In the genomic region with DNA sequence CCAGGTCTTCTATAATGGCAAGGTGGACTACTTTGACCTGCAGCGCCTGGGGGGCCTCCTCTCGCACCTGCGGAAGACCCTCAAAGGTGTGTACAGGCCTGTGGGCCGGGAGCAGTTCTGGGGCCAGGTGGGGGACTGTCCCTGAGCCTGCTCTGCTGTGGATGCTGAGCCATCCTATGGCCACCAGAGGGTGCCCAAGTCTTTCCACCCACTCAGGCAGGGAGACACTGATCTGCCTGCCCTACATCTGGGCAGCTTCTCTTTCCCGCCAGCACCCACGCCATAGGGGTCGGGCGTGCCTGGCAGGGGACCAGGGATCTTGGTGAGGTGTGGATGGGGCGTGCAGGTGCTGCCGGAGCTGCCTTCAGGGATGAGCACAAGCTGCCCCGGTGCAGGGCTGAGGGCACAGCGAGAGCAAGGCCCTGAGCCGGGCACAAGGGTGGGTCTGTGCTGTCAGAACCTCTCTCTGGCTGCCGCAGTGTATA, we compare ENCODE assay signal across 1 cellular context.
A peak's percentile ranks its signal among the peaks of the same experiment; 100 is the strongest.
TF ChIP-seq lines count a peak whose summit lies in the region.

No MANE protein-coding gene starts in this region.

TF ChIP-seq in GM12878, 131 proteins besides CTCF, POLR2A, EP300 and RAD21:
- no peak for TF ChIP-seq ZNF217 (IDR thresholded peaks at IDR 0.05)
- TF ChIP-seq, protein P1, sequence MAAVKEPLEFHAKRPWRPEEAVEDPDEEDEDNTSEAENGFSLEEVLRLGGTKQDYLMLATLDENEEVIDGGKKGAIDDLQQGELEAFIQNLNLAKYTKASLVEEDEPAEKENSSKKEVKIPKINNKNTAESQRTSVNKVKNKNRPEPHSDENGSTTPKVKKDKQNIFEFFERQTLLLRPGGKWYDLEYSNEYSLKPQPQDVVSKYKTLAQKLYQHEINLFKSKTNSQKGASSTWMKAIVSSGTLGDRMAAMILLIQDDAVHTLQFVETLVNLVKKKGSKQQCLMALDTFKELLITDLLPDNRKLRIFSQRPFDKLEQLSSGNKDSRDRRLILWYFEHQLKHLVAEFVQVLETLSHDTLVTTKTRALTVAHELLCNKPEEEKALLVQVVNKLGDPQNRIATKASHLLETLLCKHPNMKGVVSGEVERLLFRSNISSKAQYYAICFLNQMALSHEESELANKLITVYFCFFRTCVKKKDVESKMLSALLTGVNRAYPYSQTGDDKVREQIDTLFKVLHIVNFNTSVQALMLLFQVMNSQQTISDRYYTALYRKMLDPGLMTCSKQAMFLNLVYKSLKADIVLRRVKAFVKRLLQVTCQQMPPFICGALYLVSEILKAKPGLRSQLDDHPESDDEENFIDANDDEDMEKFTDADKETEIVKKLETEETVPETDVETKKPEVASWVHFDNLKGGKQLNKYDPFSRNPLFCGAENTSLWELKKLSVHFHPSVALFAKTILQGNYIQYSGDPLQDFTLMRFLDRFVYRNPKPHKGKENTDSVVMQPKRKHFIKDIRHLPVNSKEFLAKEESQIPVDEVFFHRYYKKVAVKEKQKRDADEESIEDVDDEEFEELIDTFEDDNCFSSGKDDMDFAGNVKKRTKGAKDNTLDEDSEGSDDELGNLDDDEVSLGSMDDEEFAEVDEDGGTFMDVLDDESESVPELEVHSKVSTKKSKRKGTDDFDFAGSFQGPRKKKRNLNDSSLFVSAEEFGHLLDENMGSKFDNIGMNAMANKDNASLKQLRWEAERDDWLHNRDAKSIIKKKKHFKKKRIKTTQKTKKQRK (IDR thresholded peaks at IDR 0.05; ENCODE audit: low read depth, low read length), result no peak
- TF ChIP-seq FOS (IDR thresholded peaks at IDR 0.05; ENCODE audit: borderline replicate concordance, extremely low read depth, insufficient read length), result no peak
- TF ChIP-seq POU2F2 (IDR thresholded peaks at IDR 0.05; ENCODE audit: borderline replicate concordance, low read depth, low read length), result no peak
- no peak for TF ChIP-seq SMAD5 (IDR thresholded peaks at IDR 0.05; ENCODE audit: low read depth)
- TF ChIP-seq CBFB (IDR thresholded peaks at IDR 0.05; ENCODE audit: low read depth), result no peak
- TF ChIP-seq, protein P2, sequence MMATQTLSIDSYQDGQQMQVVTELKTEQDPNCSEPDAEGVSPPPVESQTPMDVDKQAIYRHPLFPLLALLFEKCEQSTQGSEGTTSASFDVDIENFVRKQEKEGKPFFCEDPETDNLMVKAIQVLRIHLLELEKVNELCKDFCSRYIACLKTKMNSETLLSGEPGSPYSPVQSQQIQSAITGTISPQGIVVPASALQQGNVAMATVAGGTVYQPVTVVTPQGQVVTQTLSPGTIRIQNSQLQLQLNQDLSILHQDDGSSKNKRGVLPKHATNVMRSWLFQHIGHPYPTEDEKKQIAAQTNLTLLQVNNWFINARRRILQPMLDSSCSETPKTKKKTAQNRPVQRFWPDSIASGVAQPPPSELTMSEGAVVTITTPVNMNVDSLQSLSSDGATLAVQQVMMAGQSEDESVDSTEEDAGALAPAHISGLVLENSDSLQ (IDR thresholded peaks at IDR 0.05), result no peak
- TF ChIP-seq TARDBP (IDR thresholded peaks at IDR 0.05; ENCODE audit: borderline replicate concordance), result no peak
- no peak for TF ChIP-seq POLR2AphosphoS2 (IDR thresholded peaks at IDR 0.05; ENCODE audit: low read depth, low read length)
- no peak for TF ChIP-seq MTA3 (IDR thresholded peaks at IDR 0.05; ENCODE audit: borderline replicate concordance, low read length)
- TF ChIP-seq, protein P3, sequence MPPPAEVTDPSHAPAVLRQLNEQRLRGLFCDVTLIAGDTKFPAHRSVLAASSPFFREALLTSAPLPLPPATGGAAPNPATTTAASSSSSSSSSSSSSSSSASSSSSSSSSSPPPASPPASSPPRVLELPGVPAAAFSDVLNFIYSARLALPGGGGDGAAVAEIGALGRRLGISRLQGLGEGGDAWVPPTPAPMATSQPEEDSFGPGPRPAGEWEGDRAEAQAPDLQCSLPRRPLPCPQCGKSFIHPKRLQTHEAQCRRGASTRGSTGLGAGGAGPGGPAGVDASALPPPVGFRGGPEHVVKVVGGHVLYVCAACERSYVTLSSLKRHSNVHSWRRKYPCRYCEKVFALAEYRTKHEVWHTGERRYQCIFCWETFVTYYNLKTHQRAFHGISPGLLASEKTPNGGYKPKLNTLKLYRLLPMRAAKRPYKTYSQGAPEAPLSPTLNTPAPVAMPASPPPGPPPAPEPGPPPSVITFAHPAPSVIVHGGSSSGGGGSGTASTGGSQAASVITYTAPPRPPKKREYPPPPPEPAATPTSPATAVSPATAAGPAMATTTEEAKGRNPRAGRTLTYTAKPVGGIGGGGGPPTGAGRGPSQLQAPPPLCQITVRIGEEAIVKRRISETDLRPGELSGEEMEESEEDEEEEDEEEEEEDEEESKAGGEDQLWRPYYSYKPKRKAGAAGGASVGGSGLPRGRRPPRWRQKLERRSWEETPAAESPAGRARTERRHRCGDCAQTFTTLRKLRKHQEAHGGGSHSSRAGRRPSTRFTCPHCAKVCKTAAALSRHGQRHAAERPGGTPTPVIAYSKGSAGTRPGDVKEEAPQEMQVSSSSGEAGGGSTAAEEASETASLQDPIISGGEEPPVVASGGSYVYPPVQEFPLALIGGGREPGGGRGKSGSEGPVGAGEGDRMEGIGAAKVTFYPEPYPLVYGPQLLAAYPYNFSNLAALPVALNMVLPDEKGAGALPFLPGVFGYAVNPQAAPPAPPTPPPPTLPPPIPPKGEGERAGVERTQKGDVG (CRISPR knock-in tag; IDR thresholded peaks at IDR 0.05), result no peak
- TF ChIP-seq SMARCA5 (IDR thresholded peaks at IDR 0.05), result 0 out of 2 replicates have a peak, but pooled peaks have one; percentile 49
- 0 out of 4 replicates have a peak, but pooled peaks of 1 of the 2 experiments have one; percentile 15 for TF ChIP-seq BHLHE40 (IDR thresholded peaks at IDR 0.05; ENCODE audit: borderline replicate concordance in 1 of 2, low read depth in 2 of 2, low read length in 1 of 2)
- no peak for TF ChIP-seq BCL11A (IDR thresholded peaks at IDR 0.05; ENCODE audit: low read depth, low read length)
- peak; percentile 66 for TF ChIP-seq SMC3 (IDR thresholded peaks at IDR 0.05; ENCODE audit: borderline replicate concordance, low read length)
- peak in 1 of 2 experiments; percentile 63; a peak in 2 of 3 replicates for TF ChIP-seq EGR1 (IDR thresholded peaks at IDR 0.05; ENCODE audit: borderline replicate concordance in 1 of 2, low read depth in 2 of 2, low read length in 2 of 2)
- TF ChIP-seq ZNF24 (IDR thresholded peaks at IDR 0.05), result no peak
- TF ChIP-seq, protein P4, sequence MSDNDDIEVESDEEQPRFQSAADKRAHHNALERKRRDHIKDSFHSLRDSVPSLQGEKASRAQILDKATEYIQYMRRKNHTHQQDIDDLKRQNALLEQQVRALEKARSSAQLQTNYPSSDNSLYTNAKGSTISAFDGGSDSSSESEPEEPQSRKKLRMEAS (IDR thresholded peaks at IDR 0.05; ENCODE audit: low read depth, low read length), result no peak
- TF ChIP-seq, protein P5, sequence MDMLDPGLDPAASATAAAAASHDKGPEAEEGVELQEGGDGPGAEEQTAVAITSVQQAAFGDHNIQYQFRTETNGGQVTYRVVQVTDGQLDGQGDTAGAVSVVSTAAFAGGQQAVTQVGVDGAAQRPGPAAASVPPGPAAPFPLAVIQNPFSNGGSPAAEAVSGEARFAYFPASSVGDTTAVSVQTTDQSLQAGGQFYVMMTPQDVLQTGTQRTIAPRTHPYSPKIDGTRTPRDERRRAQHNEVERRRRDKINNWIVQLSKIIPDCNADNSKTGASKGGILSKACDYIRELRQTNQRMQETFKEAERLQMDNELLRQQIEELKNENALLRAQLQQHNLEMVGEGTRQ (IDR thresholded peaks at IDR 0.05; ENCODE audit: borderline replicate concordance, low read depth, low read length), result no peak
- no peak for TF ChIP-seq SIN3A (IDR thresholded peaks at IDR 0.05; ENCODE audit: low read depth, low read length)
- TF ChIP-seq RAD51 (IDR thresholded peaks at IDR 0.05), result no peak
- TF ChIP-seq PAX5 (IDR thresholded peaks at IDR 0.05; ENCODE audit: borderline replicate concordance, low read depth, low read length), result no peak
- TF ChIP-seq SPI1 (IDR thresholded peaks at IDR 0.05; ENCODE audit: borderline replicate concordance, insufficient read depth, low read depth, low read length), result no peak
- TF ChIP-seq, protein P6, sequence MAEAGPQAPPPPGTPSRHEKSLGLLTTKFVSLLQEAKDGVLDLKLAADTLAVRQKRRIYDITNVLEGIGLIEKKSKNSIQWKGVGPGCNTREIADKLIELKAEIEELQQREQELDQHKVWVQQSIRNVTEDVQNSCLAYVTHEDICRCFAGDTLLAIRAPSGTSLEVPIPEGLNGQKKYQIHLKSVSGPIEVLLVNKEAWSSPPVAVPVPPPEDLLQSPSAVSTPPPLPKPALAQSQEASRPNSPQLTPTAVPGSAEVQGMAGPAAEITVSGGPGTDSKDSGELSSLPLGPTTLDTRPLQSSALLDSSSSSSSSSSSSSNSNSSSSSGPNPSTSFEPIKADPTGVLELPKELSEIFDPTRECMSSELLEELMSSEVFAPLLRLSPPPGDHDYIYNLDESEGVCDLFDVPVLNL (IDR thresholded peaks at IDR 0.05; ENCODE audit: low read depth, low read length), result 0 out of 2 replicates have a peak, but pooled peaks have one; percentile 17
- no peak for TF ChIP-seq CBX5 (IDR thresholded peaks at IDR 0.05; ENCODE audit: low read depth)
- TF ChIP-seq ZBED1 (IDR thresholded peaks at IDR 0.05; ENCODE audit: borderline replicate concordance), result no peak
- 0 out of 2 replicates have a peak, but pooled peaks have one; percentile 64 for TF ChIP-seq HDGF (IDR thresholded peaks at IDR 0.05)
- TF ChIP-seq YY1 (IDR thresholded peaks at IDR 0.05; ENCODE audit: low read depth, low read length), result peak; percentile 44; the same call in 1 of the 2 replicates
- TF ChIP-seq STAT1 (conservative IDR thresholded peaks at IDR 0.05), result no peak
- TF ChIP-seq, protein P7, sequence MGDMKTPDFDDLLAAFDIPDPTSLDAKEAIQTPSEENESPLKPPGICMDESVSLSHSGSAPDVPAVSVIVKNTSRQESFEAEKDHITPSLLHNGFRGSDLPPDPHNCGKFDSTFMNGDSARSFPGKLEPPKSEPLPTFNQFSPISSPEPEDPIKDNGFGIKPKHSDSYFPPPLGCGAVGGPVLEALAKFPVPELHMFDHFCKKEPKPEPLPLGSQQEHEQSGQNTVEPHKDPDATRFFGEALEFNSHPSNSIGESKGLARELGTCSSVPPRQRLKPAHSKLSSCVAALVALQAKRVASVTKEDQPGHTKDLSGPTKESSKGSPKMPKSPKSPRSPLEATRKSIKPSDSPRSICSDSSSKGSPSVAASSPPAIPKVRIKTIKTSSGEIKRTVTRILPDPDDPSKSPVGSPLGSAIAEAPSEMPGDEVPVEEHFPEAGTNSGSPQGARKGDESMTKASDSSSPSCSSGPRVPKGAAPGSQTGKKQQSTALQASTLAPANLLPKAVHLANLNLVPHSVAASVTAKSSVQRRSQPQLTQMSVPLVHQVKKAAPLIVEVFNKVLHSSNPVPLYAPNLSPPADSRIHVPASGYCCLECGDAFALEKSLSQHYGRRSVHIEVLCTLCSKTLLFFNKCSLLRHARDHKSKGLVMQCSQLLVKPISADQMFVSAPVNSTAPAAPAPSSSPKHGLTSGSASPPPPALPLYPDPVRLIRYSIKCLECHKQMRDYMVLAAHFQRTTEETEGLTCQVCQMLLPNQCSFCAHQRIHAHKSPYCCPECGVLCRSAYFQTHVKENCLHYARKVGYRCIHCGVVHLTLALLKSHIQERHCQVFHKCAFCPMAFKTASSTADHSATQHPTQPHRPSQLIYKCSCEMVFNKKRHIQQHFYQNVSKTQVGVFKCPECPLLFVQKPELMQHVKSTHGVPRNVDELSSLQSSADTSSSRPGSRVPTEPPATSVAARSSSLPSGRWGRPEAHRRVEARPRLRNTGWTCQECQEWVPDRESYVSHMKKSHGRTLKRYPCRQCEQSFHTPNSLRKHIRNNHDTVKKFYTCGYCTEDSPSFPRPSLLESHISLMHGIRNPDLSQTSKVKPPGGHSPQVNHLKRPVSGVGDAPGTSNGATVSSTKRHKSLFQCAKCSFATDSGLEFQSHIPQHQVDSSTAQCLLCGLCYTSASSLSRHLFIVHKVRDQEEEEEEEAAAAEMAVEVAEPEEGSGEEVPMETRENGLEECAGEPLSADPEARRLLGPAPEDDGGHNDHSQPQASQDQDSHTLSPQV (IDR thresholded peaks at IDR 0.05), result no peak
